ENCODE assay signal across 13 cellular contexts in genomic region chr1:240499012-240499411, GRCh38.
A peak's percentile ranks its signal among the peaks of the same experiment; 100 is the strongest.
DNase-seq lines count a peak whose midpoint lies in the region; ATAC-seq and FAIRE-seq lines count a peak whose summit lies in the region.
"Had no signal": no experiment of that assay in that cellular context is flagged by ENCODE, and none has a peak within 500 bp of the region (broad histone marks: within the 10 kb centered on the region; RNA-seq: fewer than 3 reads in every experiment).

No MANE protein-coding gene starts in this region.

- H3K36me3 Mint-ChIP-seq in activated T-helper 17 cell treated with anti-CD3 and anti-CD28 coated beads, Interleukin-2, amount 50 U/mL, for 72 hours (ENCODE audit: low read depth), result no peaks in the 10 kb centered on the region
- no peaks in the 10 kb centered on the region for H3K36me3 Mint-ChIP-seq in activated T-cell treated with anti-CD3 and anti-CD28 coated beads, Interleukin-2, amount 50 U/mL, for 72 hours (ENCODE audit: insufficient read depth in 2 of 2)
- H3K36me3 Mint-ChIP-seq: CD14-positive monocyte had no signal

- H3K27ac Mint-ChIP-seq in activated T-helper 17 cell treated with anti-CD3 and anti-CD28 coated beads, Interleukin-2, amount 50 U/mL, for 72 hours, result peak overlapping the region; percentile 13
- H3K27ac Mint-ChIP-seq in activated T-cell treated with anti-CD3 and anti-CD28 coated beads, Interleukin-2, amount 50 U/mL, for 72 hours, result no peak overlapping the region
- H3K27ac Mint-ChIP-seq: CD14-positive monocyte had no signal

- FAIRE-seq in HTR-8/SVneo (lab: Jason Lieb, UNC), result peak; percentile 64

- intact Hi-C loops in sciatic nerve (cut with DNase I), result no loop called here

- ATAC-seq in activated T-helper 17 cell treated with anti-CD3 and anti-CD28 coated beads, Interleukin-2, amount 50 U/mL, for 72 hours (replicated peaks), result peak; percentile 63
- ATAC-seq in left lobe of liver (peak; percentile 34), sciatic nerve (no peak), GM21367 (IDR thresholded peaks at IDR 0.05; ENCODE audit: unreplicated experiment) (no peak), HG02870 (IDR thresholded peaks at IDR 0.05; ENCODE audit: unreplicated experiment) (no peak)
- ATAC-seq in activated T-cell treated with anti-CD3 and anti-CD28 coated beads, Interleukin-2, amount 50 U/mL, for 72 hours (replicated peaks in 1 of 2), result no peak

- no peak overlapping the region for H3K4me3 Mint-ChIP-seq in activated T-helper 17 cell treated with anti-CD3 and anti-CD28 coated beads, Interleukin-2, amount 50 U/mL, for 72 hours
- no peak overlapping the region for H3K4me3 Mint-ChIP-seq in activated T-cell treated with anti-CD3 and anti-CD28 coated beads, Interleukin-2, amount 50 U/mL, for 72 hours
- H3K4me3 Mint-ChIP-seq: CD14-positive monocyte had no signal

- DNase-seq in AG20443 (ENCODE audit: low spot score) (peak; percentile 50), HTR-8/SVneo (ENCODE audit: insufficient read length, low spot score) (peak; percentile 53), left lobe of liver (ENCODE audit: low spot score) (no peak), sciatic nerve (ENCODE audit: low spot score) (no peak)
- no peak for DNase-seq in activated T-cell treated with anti-CD3 and anti-CD28 coated beads, Interleukin-2, amount 50 U/mL, for 72 hours
- DNase-seq: activated CD8-positive, alpha-beta memory T cell treated with anti-CD3 and anti-CD28 coated beads, Interleukin-2, amount 50 U/mL, for 4 hours; anterior cingulate cortex; NCI-H1694 treated with DMSO at 0.1 percent for 48 hours; stimulated activated naive CD4-positive, alpha-beta T cell had no signal

- H3K9me3 Mint-ChIP-seq in activated T-helper 17 cell treated with anti-CD3 and anti-CD28 coated beads, Interleukin-2, amount 50 U/mL, for 72 hours, result no peaks in the 10 kb centered on the region
- peaks cover 0 to 3% of the 10 kb centered on the region in 2 donors for H3K9me3 Mint-ChIP-seq in activated T-cell treated with anti-CD3 and anti-CD28 coated beads, Interleukin-2, amount 50 U/mL, for 72 hours

- no peaks in the 10 kb centered on the region for H3K4me1 Mint-ChIP-seq in activated T-helper 17 cell treated with anti-CD3 and anti-CD28 coated beads, Interleukin-2, amount 50 U/mL, for 72 hours
- H3K4me1 Mint-ChIP-seq in activated T-cell treated with anti-CD3 and anti-CD28 coated beads, Interleukin-2, amount 50 U/mL, for 72 hours (ENCODE audit: low read depth), result no peaks in the 10 kb centered on the region
- H3K4me1 Mint-ChIP-seq: CD14-positive monocyte had no signal

- H3K27me3 Mint-ChIP-seq in activated T-helper 17 cell treated with anti-CD3 and anti-CD28 coated beads, Interleukin-2, amount 50 U/mL, for 72 hours, result no peaks in the 10 kb centered on the region
- no peaks in the 10 kb centered on the region for H3K27me3 Mint-ChIP-seq in activated T-cell treated with anti-CD3 and anti-CD28 coated beads, Interleukin-2, amount 50 U/mL, for 72 hours (ENCODE audit: low read depth)

Comparison
In these comparisons a context has a peak if more than half of its experiments do, and no peak if none do; other contexts are left out.
1. DNase-seq: peak in AG20443 (single experiment) and HTR-8/SVneo (single experiment); none in left lobe of liver (single experiment), sciatic nerve (single experiment) and activated T-cell treated with anti-CD3 and anti-CD28 coated beads, Interleukin-2, amount 50 U/mL, for 72 hours (0 of 2).
2. ATAC-seq: peak in activated T-helper 17 cell treated with anti-CD3 and anti-CD28 coated beads, Interleukin-2, amount 50 U/mL, for 72 hours (single experiment) and left lobe of liver (single experiment); none in sciatic nerve (single experiment), GM21367 (single experiment), HG02870 (single experiment) and activated T-cell treated with anti-CD3 and anti-CD28 coated beads, Interleukin-2, amount 50 U/mL, for 72 hours (0 of 2).